Comparison of ENCODE assay signal across 7 cellular contexts in genomic region chr4:125758438-125758837, GRCh38.
"Had no signal": no experiment of that assay in that cellular context is flagged by ENCODE, and none has a peak within 500 bp of the region (broad histone marks: within the 10 kb centered on the region; RNA-seq: fewer than 3 reads in every experiment).

No MANE protein-coding gene starts in this region.

- H3K4me3 Mint-ChIP-seq: IgD-negative memory B cell had no signal

- FAIRE-seq: HepG2 had no signal

- H3K27ac Mint-ChIP-seq: IgD-negative memory B cell had no signal

- DNase-seq: GM23248, GOT3, H7, HCEC 1CT had no signal

- H3K4me1 Mint-ChIP-seq: IgD-negative memory B cell had no signal

- H3K4me3 ChIP-seq: GM23248 had no signal

- ATAC-seq: HepG2 had no signal

- H3K36me3 Mint-ChIP-seq: IgD-negative memory B cell had no signal

- H3K9me3 Mint-ChIP-seq: IgD-negative memory B cell had no signal

- H3K27me3 Mint-ChIP-seq: IgD-negative memory B cell had no signal

- H3K9ac ChIP-seq: GM23248 had no signal

- H3K27ac ChIP-seq: GM23248, HL-60 had no signal
